In genomic region chr5:120955795-120956194, GRCh38 we compare ENCODE assay signal across 3 cellular contexts.
"Had no signal": no experiment of that assay in that cellular context is flagged by ENCODE, and none has a peak within 500 bp of the region (broad histone marks: within the 10 kb centered on the region; RNA-seq: fewer than 3 reads in every experiment).

No MANE protein-coding gene starts in this region.

- ATAC-seq: GM12878 had no signal

- DNase-seq: GDM1, GF-D8 had no signal
